ENCODE assay signal across 9 cellular contexts in genomic region chr20:35511814-35512420, GRCh38. TPM values are rescaled to one million over a fixed set of nuclear protein-coding genes. Genes with fewer than 3 reads are reported as not detected.
DNase-seq lines count a peak whose midpoint lies in the region; TF ChIP-seq lines count a peak whose summit lies in the region.
"Had no signal": no experiment of that assay in that cellular context is flagged by ENCODE, and none has a peak within 500 bp of the region (broad histone marks: within the 10 kb centered on the region; RNA-seq: fewer than 3 reads in every experiment).

No MANE protein-coding gene starts in this region.

- peak; percentile 63 for DNase-seq in ELR (ENCODE audit: low read depth)
- DNase-seq in astrocyte of the cerebellum (ENCODE audit: low read depth), result peak; percentile 35
- DNase-seq in kidney glomerular epithelial cell (lab: John Stamatoyannopoulos, UW), result peak; percentile 3
- DNase-seq in GOT3 (lab: John Stamatoyannopoulos, UW), result no peak
- no peak for DNase-seq in T-helper 2 cell
- no peak for DNase-seq in NCI-H2107 treated with DMSO at 0.1 percent for 48 hours (lab: John Stamatoyannopoulos, UW; ENCODE audit: unreplicated experiment)
- DNase-seq in ureter (ENCODE audit: low spot score), result no peak
- DNase-seq: activated B cell treated with CpG ODN at 0.5 μM for 24 hours had no signal

- TF ChIP-seq CTCF in Loucy (conservative IDR thresholded peaks at IDR 0.05; ENCODE audit: low read length) (peak; percentile 77), astrocyte of the cerebellum (IDR thresholded peaks at IDR 0.05; ENCODE audit: low read depth, low read length, missing control alignments) (peak; percentile 78)

- H3K36me3 ChIP-seq in Loucy (ENCODE audit: insufficient read depth, low read length), result peaks cover 47% of the 10 kb centered on the region; the same call in 1 of the 2 replicates

- in situ Hi-C loops in astrocyte of the cerebellum (cut with HindIII; ENCODE audit: low sequenced_read_pairs), result no loop called here

- no peaks in the 10 kb centered on the region for H3K4me1 ChIP-seq in Loucy (ENCODE audit: insufficient read depth, low read length, poor library complexity, severe bottlenecking)

- no peak overlapping the region for H3K4me2 ChIP-seq in Loucy (ENCODE audit: low read depth, low read length, poor library complexity, severe bottlenecking)

- H4K20me1 ChIP-seq in Loucy (ENCODE audit: insufficient read depth, low read length, poor library complexity, severe bottlenecking), result no peaks in the 10 kb centered on the region

- H3K79me2 ChIP-seq in Loucy (ENCODE audit: insufficient read depth, low read length), result no peaks in the 10 kb centered on the region

- H3K9me2 ChIP-seq in Loucy (replicated peaks; ENCODE audit: low read depth, low read length), result no peaks in the 10 kb centered on the region

- no peak overlapping the region for H3K4me3 ChIP-seq in Loucy (ENCODE audit: low read length, poor library complexity, severe bottlenecking)
- H3K4me3 ChIP-seq in astrocyte of the cerebellum (ENCODE audit: low read depth, low read length), result no peak overlapping the region

- H3F3A ChIP-seq in Loucy (ENCODE audit: low read depth), result no peaks in the 10 kb centered on the region

- no peak overlapping the region for H3K9ac ChIP-seq in Loucy (ENCODE audit: low read depth, low read length, poor library complexity, severe bottlenecking)

- no peaks in the 10 kb centered on the region for H3K9me3 ChIP-seq in Loucy (ENCODE audit: insufficient read depth, low read depth, low read length)

- H2AFZ ChIP-seq in Loucy (ENCODE audit: low read length), result no peak overlapping the region

- no peaks in the 10 kb centered on the region for H3K27me3 ChIP-seq in Loucy (ENCODE audit: insufficient read depth, low read length, poor library complexity, severe bottlenecking)

RNA-seq across cellular contexts. Expression of gene C20orf173, which starts 17.5 kb away (rescaled TPM):
- not detected for total RNA-seq in ureter
- total RNA-seq: activated B cell treated with CpG ODN at 0.5 μM for 24 hours had no signal

RNA-seq across cellular contexts. Expression of gene ERGIC3, which starts 30.0 kb away (rescaled TPM):
- 265 TPM for total RNA-seq in ureter

RNA-seq across cellular contexts. Expression of gene CEP250, which starts 56.5 kb away (rescaled TPM):
- total RNA-seq in ureter, result 30.9 TPM

Comparison
In these comparisons a context has a peak if more than half of its experiments do, and no peak if none do; other contexts are left out.
1. DNase-seq: peak in ELR (single experiment), astrocyte of the cerebellum (single experiment) and kidney glomerular epithelial cell (single experiment); none in GOT3 (single experiment), T-helper 2 cell (0 of 5), NCI-H2107 treated with DMSO at 0.1 percent for 48 hours (single experiment) and ureter (single experiment).